ENCODE assay signal across 3 cellular contexts in the genomic region with DNA sequence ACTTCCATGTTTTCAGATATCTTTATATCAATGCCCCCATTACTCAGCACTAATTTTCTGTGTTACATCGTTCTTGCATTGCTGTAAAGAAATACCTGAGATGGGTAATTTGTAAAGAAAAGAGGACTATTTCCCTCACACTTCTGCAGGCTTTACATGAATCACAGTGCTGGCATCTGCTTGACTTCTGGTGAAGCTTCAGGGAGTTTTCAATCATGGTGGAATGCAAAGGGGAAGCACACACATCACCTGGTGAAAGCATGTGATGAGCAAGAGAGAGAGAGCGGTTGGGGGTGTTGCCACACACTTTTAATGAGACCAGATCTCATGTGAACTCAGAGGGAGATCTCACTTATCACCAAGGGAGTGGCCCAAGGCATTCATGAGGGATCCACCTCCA.
"Had no signal": no experiment of that assay in that cellular context is flagged by ENCODE, and none has a peak within 500 bp of the region (broad histone marks: within the 10 kb centered on the region; RNA-seq: fewer than 3 reads in every experiment).

No MANE protein-coding gene starts in this region.

- DNase-seq: GDM1, GF-D8 had no signal

- H3K4me3 ChIP-seq: GM12878 had no signal
